In the genomic region with DNA sequence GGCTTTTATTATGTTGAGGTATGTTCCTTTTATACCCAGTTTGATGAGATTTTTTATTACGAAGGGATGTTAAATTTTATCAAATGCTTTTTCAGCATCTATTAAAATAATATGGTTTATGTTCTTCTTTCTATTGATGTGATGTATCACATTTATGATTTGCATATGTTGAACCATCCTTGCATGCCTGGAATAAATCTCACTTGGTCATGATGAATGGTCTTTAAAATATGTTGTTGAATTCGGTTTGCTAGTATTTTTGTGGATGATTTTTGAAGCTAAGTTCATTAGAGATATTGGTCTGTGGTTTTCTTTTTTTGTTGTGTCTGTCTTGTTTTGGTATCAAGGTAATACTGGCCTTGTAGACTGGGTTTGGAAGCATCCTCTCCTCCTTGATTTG, we compare ENCODE assay signal across 28 cellular contexts. TPM values are rescaled to one million over a fixed set of nuclear protein-coding genes. Genes with fewer than 3 reads are reported as not detected.
"Had no signal": no experiment of that assay in that cellular context is flagged by ENCODE, and none has a peak within 500 bp of the region (broad histone marks: within the 10 kb centered on the region; RNA-seq: fewer than 3 reads in every experiment).

No MANE protein-coding gene starts in this region.

- ATAC-seq: psoas muscle; right cardiac atrium; right lobe of liver; stimulated activated effector memory CD8-positive, alpha-beta T cell treated with anti-CD3 and anti-CD28 coated beads, Interleukin-12 subunit alpha, Interleukin-12 subunit beta, amount 100 ng/mL, for 72 hours; stimulated activated naive B cell treated with anti-CD40 and anti-IgM and Interleukin-4, amounts not matched to agents 10 μg/mL and 1 μg/mL and 100 μg/mL, for 72 hours had no signal

- H3K4me3 ChIP-seq: neural progenitor cell, ovary, psoas muscle, right lobe of liver, sigmoid colon, stomach, thoracic aorta, thyroid gland, tibial nerve, upper lobe of left lung, vagina had no signal

- H3K9ac ChIP-seq: neural progenitor cell, parathyroid adenoma had no signal

- H3K27ac ChIP-seq: neural progenitor cell, ovary, parathyroid adenoma, psoas muscle, right lobe of liver, sigmoid colon, stomach, thoracic aorta, thyroid gland, tibial nerve, upper lobe of left lung, vagina had no signal

- H3K27ac Mint-ChIP-seq: nephron; neural progenitor cell; progenitor cell of endocrine pancreas; stimulated activated effector memory CD8-positive, alpha-beta T cell treated with anti-CD3 and anti-CD28 coated beads, Interleukin-12 subunit alpha, Interleukin-12 subunit beta, amount 100 ng/mL, for 72 hours; stimulated activated naive B cell treated with anti-CD40 and anti-IgM and Interleukin-4, amounts not matched to agents 10 μg/mL and 1 μg/mL and 100 μg/mL, for 72 hours; stimulated activated naive CD8-positive, alpha-beta T cell treated with anti-CD3 and anti-CD28 coated beads, Interleukin-15, Interleukin-2, amounts not matched to agents 100 ng/mL and 50 ng/mL, for 24 hours had no signal

- H3K79me2 ChIP-seq: parathyroid adenoma had no signal

- H3K4me1 Mint-ChIP-seq: nephron; neural progenitor cell; stimulated activated effector memory CD8-positive, alpha-beta T cell treated with anti-CD3 and anti-CD28 coated beads, Interleukin-12 subunit alpha, Interleukin-12 subunit beta, amount 100 ng/mL, for 72 hours; stimulated activated naive B cell treated with anti-CD40 and anti-IgM and Interleukin-4, amounts not matched to agents 10 μg/mL and 1 μg/mL and 100 μg/mL, for 72 hours had no signal

- H3K4me2 ChIP-seq: neural progenitor cell had no signal

- H3K36me3 ChIP-seq: ovary, right lobe of liver, sigmoid colon, stomach, thoracic aorta, thyroid gland, tibial nerve, upper lobe of left lung, vagina had no signal

- H2AFZ ChIP-seq: neural progenitor cell, parathyroid adenoma had no signal

- H3K9me3 ChIP-seq: ovary, thyroid gland, vagina had no signal

- DNase-seq: occipital lobe; ovary; posterior cingulate gyrus; psoas muscle; right cardiac atrium; right lobe of liver; sigmoid colon; small intestine; stimulated activated CD4-positive, alpha-beta T cell treated with anti-CD3 and anti-CD28 coated beads, Interleukin-15, amount 100 ng/mL, for 24 hours; stimulated activated CD4-positive, alpha-beta T cell treated with anti-CD3 and anti-CD28 coated beads, Interleukin-2, amount 100 ng/mL, for 24 hours; stimulated activated CD4-positive, alpha-beta T cell treated with anti-CD3 and anti-CD28 coated beads, Interleukin-2, amount 100 ng/mL, for 48 hours; stimulated activated CD4-positive, alpha-beta T cell treated with anti-CD3 and anti-CD28 coated beads, Interleukin-4, amount 100 ng/mL, for 24 hours; stimulated activated naive B cell treated with anti-CD40 and anti-IgM and Interleukin-4, amounts not matched to agents 10 μg/mL and 1 μg/mL and 100 μg/mL, for 72 hours; stimulated activated naive CD4-positive, alpha-beta T cell treated with Interleukin-2 at 50 U/mL for 16 hours; stomach; thyroid gland; trophoblast cell; upper lobe of left lung had no signal

- H3K36me3 Mint-ChIP-seq: neural progenitor cell had no signal

- H3K27me3 Mint-ChIP-seq: progenitor cell of endocrine pancreas had no signal

- H3K27me3 ChIP-seq: neural progenitor cell, ovary, right lobe of liver, sigmoid colon, stomach, thyroid gland, tibial nerve, upper lobe of left lung, vagina had no signal

- H3K4me1 ChIP-seq: neural progenitor cell, parathyroid adenoma, psoas muscle, right lobe of liver, sigmoid colon, stomach, thyroid gland, tibial nerve, upper lobe of left lung, vagina had no signal

- FAIRE-seq: small intestine, urothelium cell line had no signal

- H3K4me3 Mint-ChIP-seq: nephron; neural progenitor cell; stimulated activated effector memory CD8-positive, alpha-beta T cell treated with anti-CD3 and anti-CD28 coated beads, Interleukin-12 subunit alpha, Interleukin-12 subunit beta, amount 100 ng/mL, for 72 hours; stimulated activated naive B cell treated with anti-CD40 and anti-IgM and Interleukin-4, amounts not matched to agents 10 μg/mL and 1 μg/mL and 100 μg/mL, for 72 hours; stimulated activated naive CD8-positive, alpha-beta T cell treated with anti-CD3 and anti-CD28 coated beads, Interleukin-15, Interleukin-2, amounts not matched to agents 100 ng/mL and 50 ng/mL, for 24 hours had no signal

RNA-seq across cellular contexts. Expression of gene GPR88, which starts 14.1 kb away (rescaled TPM):
- total RNA-seq: progenitor cell of endocrine pancreas had no signal
